19 cellular contexts compared by ENCODE assay signal in the genomic region with DNA sequence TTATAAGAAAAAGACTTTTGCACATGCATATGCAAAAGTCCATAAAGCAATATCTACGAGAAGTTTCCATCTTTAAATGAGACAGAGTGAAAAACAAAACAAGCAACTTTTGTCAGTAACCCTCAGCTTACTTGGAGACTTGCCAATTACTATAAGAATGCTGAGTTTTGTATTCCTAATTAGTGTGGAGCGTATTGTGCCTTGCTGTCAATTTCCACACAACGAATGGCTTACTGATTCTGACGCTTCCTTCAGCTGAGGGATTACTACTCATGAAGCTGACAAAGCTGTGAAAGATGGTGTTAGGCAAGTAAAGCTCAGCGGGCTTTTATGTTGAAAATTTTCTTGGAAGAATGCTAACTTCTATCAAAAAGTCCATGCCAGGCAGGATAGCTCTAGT.
DNase-seq lines count a peak whose midpoint lies in the region; ATAC-seq, FAIRE-seq and TF ChIP-seq lines count a peak whose summit lies in the region.
"Had no signal": no experiment of that assay in that cellular context is flagged by ENCODE, and none has a peak within 500 bp of the region (broad histone marks: within the 10 kb centered on the region; RNA-seq: fewer than 3 reads in every experiment).

No MANE protein-coding gene starts in this region.

- no peak overlapping the region for H3K27ac ChIP-seq in IMR-90 (ENCODE audit: insufficient read depth, low read length)
- peak overlapping the region in 6 of 8 donors; percentile 16 to 61 (median 51) for H3K27ac ChIP-seq in spleen
- no peak overlapping the region for H3K27ac ChIP-seq in kidney (ENCODE audit: low read depth in 2 of 2, low read length in 2 of 2)
- H3K27ac ChIP-seq: GM23248 had no signal

- POLR2A ChIA-PET in IMR-90 (lab: Charles Lee; ENCODE audit: unreplicated experiment), result no interaction called here

- no peak overlapping the region for H2BK5ac ChIP-seq in IMR-90 (ENCODE audit: low read depth, low read length, poor library complexity, severe bottlenecking)

- CTCF ChIA-PET in IMR-90 (lab: Yijun Ruan, JAX), result no interaction called here

- no CpG with 5 or more reads among the region's 5 CpGs for WGBS in IMR-90 (ENCODE audit: extremely low coverage in 2 of 2, insufficient read length in 1 of 2), 2 experiments
- 51 to 68% (median 65%) methylated on average over 5 of the region's 5 CpGs for WGBS in spleen, 5 donors

- TF ChIP-seq POLR2A in IMR-90 (IDR thresholded peaks at IDR 0.05; ENCODE audit: low read depth, low read length) (no peak), spleen (IDR thresholded peaks at IDR 0.05) (no peak)

- no peaks in the 10 kb centered on the region for H3K36me3 ChIP-seq in IMR-90 (ENCODE audit: control insufficient read depth, insufficient read depth, low read length)
- no peaks in the 10 kb centered on the region for H3K36me3 ChIP-seq in spleen
- no peaks in the 10 kb centered on the region for H3K36me3 ChIP-seq in kidney (ENCODE audit: control insufficient read depth in 1 of 2, insufficient read depth in 2 of 2, low read length in 2 of 2)

- no peak overlapping the region for H3K23ac ChIP-seq in IMR-90 (ENCODE audit: low read depth, low read length)

- 0 out of 2 replicates have a peak overlapping the region, but pooled peaks have one; percentile 66 for H2AK5ac ChIP-seq in IMR-90 (ENCODE audit: low read depth, low read length)

- no peak overlapping the region for H3K9ac ChIP-seq in IMR-90 (ENCODE audit: low read depth, low read length)
- H3K9ac ChIP-seq in kidney (ENCODE audit: low read length in 2 of 2), result no peak overlapping the region
- H3K9ac ChIP-seq: GM23248 had no signal

- H3K9me3 ChIP-seq in IMR-90 (ENCODE audit: control insufficient read depth, insufficient read depth, low read length) (no peaks in the 10 kb centered on the region), spleen (peaks cover 0 to 13% (median 0%) of the 10 kb centered on the region in 8 donors), kidney (ENCODE audit: control insufficient read depth in 1 of 2, low read length in 2 of 2) (no peaks in the 10 kb centered on the region)

- TF ChIP-seq RAD21 in IMR-90 (IDR thresholded peaks at IDR 0.05; ENCODE audit: low read length), result no peak

- DNase-seq in IMR-90, result no peak
- peak; percentile 27 for DNase-seq in midbrain (lab: John Stamatoyannopoulos, UW)
- no peak for DNase-seq in spleen
- no peak for DNase-seq in stimulated activated naive CD4-positive, alpha-beta T cell (lab: John Stamatoyannopoulos, UW)
- no peak for DNase-seq in kidney
- DNase-seq in activated CD4-positive, alpha-beta T cell treated with anti-CD3 and anti-CD28 coated beads, Interleukin-2, amount 50 U/mL, for 4 hours, result no peak
- DNase-seq: CD4-positive, alpha-beta T cell; DND-41; GDM1; GM23248; MV-4-11; NCI-H1436 treated with DMSO at 0.1 percent for 48 hours; NCI-H2081 treated with DMSO at 0.1 percent for 48 hours; NCI-H69; SHP77 treated with DMSO at 0.1 percent for 48 hours had no signal

- H3K79me1 ChIP-seq in IMR-90 (ENCODE audit: low read depth in 1 of 2, low read length in 2 of 2), result no peaks in the 10 kb centered on the region

- H4K5ac ChIP-seq in IMR-90 (ENCODE audit: low read depth, low read length), result peak overlapping the region; percentile 37; the same call in 1 of the 2 replicates

- H3K4me1 ChIP-seq in IMR-90 (ENCODE audit: control insufficient read depth, insufficient read depth, low read length) (0 out of 2 replicates have a peak, but pooled peaks cover 3% of the 10 kb centered on the region), spleen (peaks cover 0 to 19% (median 7%) of the 10 kb centered on the region in 6 donors), kidney (ENCODE audit: control insufficient read depth in 1 of 2, insufficient read depth in 1 of 2, low read depth in 1 of 2, low read length in 2 of 2) (peaks cover 0 to 3% of the 10 kb centered on the region in 2 donors)

- ATAC-seq in IMR-90 (ENCODE audit: low read depth), result no peak
- no peak for ATAC-seq in GM19328 (IDR thresholded peaks at IDR 0.05; ENCODE audit: unreplicated experiment)
- ATAC-seq: Panc1 had no signal

- H4K91ac ChIP-seq in IMR-90 (ENCODE audit: insufficient read depth, low read depth, low read length), result no peak overlapping the region

- H3K4me2 ChIP-seq in IMR-90 (ENCODE audit: low read depth, low read length), result no peak overlapping the region

- no peaks in the 10 kb centered on the region for H4K20me1 ChIP-seq in IMR-90 (ENCODE audit: insufficient read depth, low read length)

- dilution Hi-C loops in IMR-90 (cut with HindIII; ENCODE audit: low sequenced_read_pairs, unreplicated experiment), result no loop called here

- no peak overlapping the region for H2BK15ac ChIP-seq in IMR-90 (ENCODE audit: low read depth, low read length)

- no peak overlapping the region for H2AFZ ChIP-seq in IMR-90 (replicated peaks; ENCODE audit: low read length, poor library complexity)

- BruUV-seq in IMR-90 (replicated peaks; lab: Mats Ljungman, UMichigan), result no TSS peak

- no peak for TF ChIP-seq CTCF in IMR-90 (conservative IDR thresholded peaks at IDR 0.05; ENCODE audit: low read depth, low read length)
- TF ChIP-seq CTCF in spleen (IDR thresholded peaks at IDR 0.05 in 8 of 11, conservative IDR thresholded peaks at IDR 0.05 in 3 of 11), result no peak
- TF ChIP-seq CTCF in kidney (IDR thresholded peaks at IDR 0.05; ENCODE audit: borderline replicate concordance, extremely low read depth, insufficient read depth), result no peak

- intact Hi-C loops in IMR-90 (cut with micrococcal nuclease), result no loop called here
- intact Hi-C loops in spleen (cut with DNase I; ENCODE audit: low total_unique reads), result no loop called here
- intact Hi-C loops in kidney (cut with DNase I), result no loop called here

- H3K56ac ChIP-seq in IMR-90 (ENCODE audit: extremely low read depth, insufficient read depth, low read length), result no peak overlapping the region

- H3K4me3 ChIP-seq in IMR-90 (ENCODE audit: insufficient read depth, low read depth, low read length) (no peak overlapping the region), spleen (no peak overlapping the region), kidney (ENCODE audit: low read length in 2 of 2) (no peak overlapping the region)
- H3K4me3 ChIP-seq: GM23248 had no signal

- H3K4ac ChIP-seq in IMR-90 (ENCODE audit: low read depth, low read length), result no peak overlapping the region

- no peak overlapping the region for H3K14ac ChIP-seq in IMR-90 (replicated peaks; ENCODE audit: low read depth, low read length)

- 0 out of 2 replicates have a peak, but pooled peaks cover 2% of the 10 kb centered on the region for H3K9me1 ChIP-seq in IMR-90 (ENCODE audit: insufficient read depth, low read length)

- H3K27me3 ChIP-seq in IMR-90 (ENCODE audit: control insufficient read depth, insufficient read depth, low read length), result no peaks in the 10 kb centered on the region
- no peaks in the 10 kb centered on the region for H3K27me3 ChIP-seq in spleen (replicated peaks in 1 of 7)

- FAIRE-seq in endometrium (lab: Jason Lieb, UNC) (peak; percentile 23), kidney (lab: Jason Lieb, UNC) (no peak)
- FAIRE-seq: GM12892 had no signal

- H2BK120ac ChIP-seq in IMR-90 (ENCODE audit: low read depth, low read length), result no peak overlapping the region

- H2BK20ac ChIP-seq in IMR-90 (ENCODE audit: low read depth, low read length), result no peak overlapping the region

- no peak overlapping the region for H4K8ac ChIP-seq in IMR-90 (ENCODE audit: low read depth in 2 of 2, low read length in 2 of 2)

- peak overlapping the region; percentile 47; the same call in 1 of the 2 replicates for H3K18ac ChIP-seq in IMR-90 (ENCODE audit: low read depth, low read length)

- in situ Hi-C loops in IMR-90 (cut with MboI; ENCODE audit: low sequenced_read_pairs), result no loop called here

- no peak overlapping the region for H2AK9ac ChIP-seq in IMR-90 (replicated peaks; ENCODE audit: low read depth, low read length, poor library complexity)

TF ChIP-seq in IMR-90, 13 proteins besides CTCF, POLR2A, EP300 and RAD21:
- TF ChIP-seq SMC3 (IDR thresholded peaks at IDR 0.05; ENCODE audit: low read depth, low read length) (no peak), CEBPB (IDR thresholded peaks at IDR 0.05; ENCODE audit: low read depth, low read length) (no peak), MXI1 (IDR thresholded peaks at IDR 0.05; ENCODE audit: borderline replicate concordance, low read depth, low read length) (no peak), CHD1 (IDR thresholded peaks at IDR 0.05; ENCODE audit: low read depth, low read length) (no peak), MAFK (IDR thresholded peaks at IDR 0.05; ENCODE audit: low read depth, low read length) (no peak), NFE2L2 (IDR thresholded peaks at IDR 0.05; ENCODE audit: low read depth, low read length) (no peak), RFX5 (IDR thresholded peaks at IDR 0.05; ENCODE audit: low read depth, low read length) (no peak), FOS (IDR thresholded peaks at IDR 0.05; ENCODE audit: low read depth, low read length) (no peak), MAZ (IDR thresholded peaks at IDR 0.05; ENCODE audit: borderline replicate concordance, low read depth, low read length) (no peak), BHLHE40 (IDR thresholded peaks at IDR 0.05; ENCODE audit: low read depth, low read length) (no peak), RCOR1 (IDR thresholded peaks at IDR 0.05; ENCODE audit: insufficient replicate concordance, low read length) (no peak)
- TF ChIP-seq, protein P1, sequence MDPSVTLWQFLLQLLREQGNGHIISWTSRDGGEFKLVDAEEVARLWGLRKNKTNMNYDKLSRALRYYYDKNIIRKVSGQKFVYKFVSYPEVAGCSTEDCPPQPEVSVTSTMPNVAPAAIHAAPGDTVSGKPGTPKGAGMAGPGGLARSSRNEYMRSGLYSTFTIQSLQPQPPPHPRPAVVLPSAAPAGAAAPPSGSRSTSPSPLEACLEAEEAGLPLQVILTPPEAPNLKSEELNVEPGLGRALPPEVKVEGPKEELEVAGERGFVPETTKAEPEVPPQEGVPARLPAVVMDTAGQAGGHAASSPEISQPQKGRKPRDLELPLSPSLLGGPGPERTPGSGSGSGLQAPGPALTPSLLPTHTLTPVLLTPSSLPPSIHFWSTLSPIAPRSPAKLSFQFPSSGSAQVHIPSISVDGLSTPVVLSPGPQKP (IDR thresholded peaks at IDR 0.05; ENCODE audit: borderline replicate concordance, low read depth, low read length), result no peak
- TF ChIP-seq, protein P2, sequence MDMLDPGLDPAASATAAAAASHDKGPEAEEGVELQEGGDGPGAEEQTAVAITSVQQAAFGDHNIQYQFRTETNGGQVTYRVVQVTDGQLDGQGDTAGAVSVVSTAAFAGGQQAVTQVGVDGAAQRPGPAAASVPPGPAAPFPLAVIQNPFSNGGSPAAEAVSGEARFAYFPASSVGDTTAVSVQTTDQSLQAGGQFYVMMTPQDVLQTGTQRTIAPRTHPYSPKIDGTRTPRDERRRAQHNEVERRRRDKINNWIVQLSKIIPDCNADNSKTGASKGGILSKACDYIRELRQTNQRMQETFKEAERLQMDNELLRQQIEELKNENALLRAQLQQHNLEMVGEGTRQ (IDR thresholded peaks at IDR 0.05; ENCODE audit: low read depth, low read length), result no peak
TF ChIP-seq in IMR-90: peak in this region for 0.

Comparison
In these comparisons a context has a peak if more than half of its experiments do, and no peak if none do; other contexts are left out.
1. H3K27ac ChIP-seq: peak in spleen (6 of 8); none in IMR-90 (single experiment) and kidney (0 of 2).